1 cellular context compared by ENCODE assay signal in genomic region chr12:19400649-19401285, GRCh38.
TF ChIP-seq lines count a peak whose summit lies in the region.

No MANE protein-coding gene starts in this region.

TF ChIP-seq in A549, 52 proteins besides CTCF, POLR2A, EP300 and RAD21:
- peak; percentile 1 for TF ChIP-seq MAFK (IDR thresholded peaks at IDR 0.05; ENCODE audit: partially characterized antibody)
